17 cellular contexts compared by ENCODE assay signal in genomic region chr4:101973331-101973730, GRCh38.
"Had no signal": no experiment of that assay in that cellular context is flagged by ENCODE, and none has a peak within 500 bp of the region (broad histone marks: within the 10 kb centered on the region; RNA-seq: fewer than 3 reads in every experiment).

No MANE protein-coding gene starts in this region.

- H3K9me3 ChIP-seq: sigmoid colon, transverse colon, uterus had no signal

- H3K36me3 Mint-ChIP-seq: activated naive CD4-positive, alpha-beta T cell treated with anti-CD3 and anti-CD28 coated beads, Interleukin-2, amount 50 U/mL, for 72 hours; mesothelial cell of epicardium; natural killer cell treated with Interleukin-12 subunit alpha and Interleukin-12 subunit beta and Interleukin-15 and Interleukin-18, amount 100 ng/mL, for 72 hours had no signal

- ATAC-seq: activated naive CD4-positive, alpha-beta T cell treated with anti-CD3 and anti-CD28 coated beads, Interleukin-2, amount 50 U/mL, for 72 hours; left lobe of liver; natural killer cell treated with Interleukin-12 subunit alpha and Interleukin-12 subunit beta and Interleukin-15 and Interleukin-18, amount 100 ng/mL, for 72 hours had no signal

- H2AFZ ChIP-seq: parathyroid adenoma had no signal

- H3K9ac ChIP-seq: parathyroid adenoma had no signal

- H3K27ac Mint-ChIP-seq: activated naive CD4-positive, alpha-beta T cell treated with anti-CD3 and anti-CD28 coated beads, Interleukin-2, amount 50 U/mL, for 72 hours; mesothelial cell of epicardium; natural killer cell treated with Interleukin-12 subunit alpha and Interleukin-12 subunit beta and Interleukin-15 and Interleukin-18, amount 100 ng/mL, for 72 hours had no signal

- H3K9me3 Mint-ChIP-seq: activated naive CD4-positive, alpha-beta T cell treated with anti-CD3 and anti-CD28 coated beads, Interleukin-2, amount 50 U/mL, for 72 hours; mesothelial cell of epicardium had no signal

- H3K4me3 Mint-ChIP-seq: mesothelial cell of epicardium; natural killer cell treated with Interleukin-12 subunit alpha and Interleukin-12 subunit beta and Interleukin-15 and Interleukin-18, amount 100 ng/mL, for 72 hours had no signal

- H3K27ac ChIP-seq: parathyroid adenoma, sigmoid colon, transverse colon, uterus, WERI-Rb-1 had no signal

- H3K4me1 ChIP-seq: parathyroid adenoma, transverse colon, uterus had no signal

- H3K4me3 ChIP-seq: lung, sigmoid colon, transverse colon, uterus had no signal

- H3K27me3 ChIP-seq: sigmoid colon, transverse colon, uterus had no signal

- H3K27me3 Mint-ChIP-seq: natural killer cell treated with Interleukin-12 subunit alpha and Interleukin-12 subunit beta and Interleukin-15 and Interleukin-18, amount 100 ng/mL, for 72 hours had no signal

- H3K79me2 ChIP-seq: parathyroid adenoma had no signal

- H3K36me3 ChIP-seq: sigmoid colon, transverse colon, uterus, WERI-Rb-1 had no signal

- DNase-seq: activated CD4-positive, alpha-beta T cell treated with anti-CD3 and anti-CD28 coated beads, Interleukin-2, amount 50 U/mL, for 4 hours; activated gamma-delta T cell; amniotic stem cell; hippocampal formation; kidney; sigmoid colon; stimulated activated naive CD4-positive, alpha-beta T cell; substantia nigra; transverse colon; uterus; WERI-Rb-1 had no signal
